9 cellular contexts compared by ENCODE assay signal in the genomic region with DNA sequence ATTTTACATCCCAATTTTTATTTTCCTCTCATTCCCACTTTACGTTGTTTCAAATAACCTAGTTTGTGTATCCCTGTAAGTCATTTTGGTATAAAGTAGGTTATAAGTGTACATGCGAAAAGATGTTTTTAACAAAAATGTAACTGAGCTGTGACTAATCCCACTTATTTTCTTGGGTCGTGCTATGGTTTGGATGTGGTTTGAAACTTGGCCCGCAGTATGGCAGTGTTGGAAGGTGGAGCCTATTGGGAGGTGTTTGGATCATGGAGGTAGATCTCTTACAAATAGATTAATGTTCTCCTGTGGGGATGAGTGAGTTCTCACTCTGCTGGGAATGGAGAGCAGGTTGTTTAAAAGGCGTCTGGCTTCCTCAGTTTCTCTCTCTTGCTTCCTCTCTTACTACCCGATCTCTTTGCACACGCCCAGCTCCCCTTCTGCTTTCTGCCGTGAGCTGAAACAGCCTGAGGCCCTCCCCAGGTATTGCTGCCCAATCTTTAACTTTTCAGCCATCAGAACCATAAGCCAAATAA. TPM values are rescaled to one million over a fixed set of nuclear protein-coding genes. Genes with fewer than 3 reads are reported as not detected.
A peak's percentile ranks its signal among the peaks of the same experiment; 100 is the strongest.
DNase-seq lines count a peak whose midpoint lies in the region; TF ChIP-seq lines count a peak whose summit lies in the region.
"Had no signal": no experiment of that assay in that cellular context is flagged by ENCODE, and none has a peak within 500 bp of the region (broad histone marks: within the 10 kb centered on the region; RNA-seq: fewer than 3 reads in every experiment).

No MANE protein-coding gene starts in this region.

- TF ChIP-seq EP300 in suprapubic skin (IDR thresholded peaks at IDR 0.05), result no peak

- TF ChIP-seq CTCF in SU-DHL-6 (IDR thresholded peaks at IDR 0.05; ENCODE audit: insufficient read depth, low read length, poor library complexity, severe bottlenecking), result no peak
- no peak for TF ChIP-seq CTCF in fibroblast of villous mesenchyme (IDR thresholded peaks at IDR 0.05; ENCODE audit: insufficient read depth, low read depth, low read length)
- no peak for TF ChIP-seq CTCF in suprapubic skin (IDR thresholded peaks at IDR 0.05)

- CTCF ChIA-PET in activated naive CD4-positive, alpha-beta T cell treated with anti-CD3 and anti-CD28 coated beads, Interleukin-2, amount 10 ng/mL, durations not matched to agents 7 days and 5 days (lab: Charles Lee), result interaction anchor here (0.9 kb wide), 1 partner anchor 270 kb away, joined by 3 read pairs; no protein-coding TSS in a partner anchor

- 75% methylated on average over 8 of the region's 8 CpGs for WGBS in suprapubic skin

- H4K20me1 ChIP-seq in SU-DHL-6 (ENCODE audit: low read depth, low read length), result no peaks in the 10 kb centered on the region; the same call in 1 of the 2 replicates

- H3K36me3 ChIP-seq in SU-DHL-6 (ENCODE audit: low read length) (peaks cover 23% of the 10 kb centered on the region), suprapubic skin (peaks cover 54% of the 10 kb centered on the region)

- H3K27me3 ChIP-seq in SU-DHL-6 (ENCODE audit: low read length) (no peaks in the 10 kb centered on the region), suprapubic skin (no peaks in the 10 kb centered on the region)

- no peak for DNase-seq in activated naive CD4-positive, alpha-beta T cell treated with anti-CD3 and anti-CD28 coated beads, Interleukin-2, amount 10 ng/mL, durations not matched to agents 7 days and 5 days
- no peak for DNase-seq in activated naive CD4-positive, alpha-beta T cell treated with anti-CD3 and anti-CD28 coated beads, Interleukin-2, amount 50 U/mL, for 16 hours
- no peak for DNase-seq in fibroblast of villous mesenchyme (ENCODE audit: low read depth)
- peak; percentile 13 to 15 for DNase-seq in suprapubic skin (ENCODE audit: low spot score in 2 of 2)
- no peak for DNase-seq in HK-2 (ENCODE audit: unreplicated experiment)
- DNase-seq in NCI-H446 (lab: John Stamatoyannopoulos, UW), result no peak
- DNase-seq in activated effector memory CD4-positive, alpha-beta T cell treated with Interleukin-2 at 50 U/mL for 16 hours, result no peak
- DNase-seq: NCI-H526 treated with DMSO at 0.1 percent for 48 hours had no signal

- no peaks in the 10 kb centered on the region for H3K27me3 Mint-ChIP-seq in activated naive CD4-positive, alpha-beta T cell treated with anti-CD3 and anti-CD28 coated beads, Interleukin-2, amount 10 ng/mL, durations not matched to agents 7 days and 5 days

- peak overlapping the region; percentile 96 for H3K9ac ChIP-seq in SU-DHL-6 (ENCODE audit: low read length)

- no peaks in the 10 kb centered on the region for H3K9me3 Mint-ChIP-seq in activated naive CD4-positive, alpha-beta T cell treated with anti-CD3 and anti-CD28 coated beads, Interleukin-2, amount 10 ng/mL, durations not matched to agents 7 days and 5 days

- H3K4me1 Mint-ChIP-seq in activated naive CD4-positive, alpha-beta T cell treated with anti-CD3 and anti-CD28 coated beads, Interleukin-2, amount 10 ng/mL, durations not matched to agents 7 days and 5 days, result peaks cover 48% of the 10 kb centered on the region

- peaks cover 54% of the 10 kb centered on the region for H3F3A ChIP-seq in SU-DHL-6 (ENCODE audit: insufficient read depth)

- peak overlapping the region; percentile 94 for H3K4me3 Mint-ChIP-seq in activated naive CD4-positive, alpha-beta T cell treated with anti-CD3 and anti-CD28 coated beads, Interleukin-2, amount 10 ng/mL, durations not matched to agents 7 days and 5 days

- H2AFZ ChIP-seq in SU-DHL-6 (ENCODE audit: low read depth, low read length, severe bottlenecking), result no peak overlapping the region

- H3K4me1 ChIP-seq in suprapubic skin, result peaks cover 26% of the 10 kb centered on the region

- H3K27ac ChIP-seq in SU-DHL-6 (ENCODE audit: low read depth, low read length) (peak overlapping the region; percentile 98), suprapubic skin (no peak overlapping the region)

- H3K27ac Mint-ChIP-seq in activated naive CD4-positive, alpha-beta T cell treated with anti-CD3 and anti-CD28 coated beads, Interleukin-2, amount 10 ng/mL, durations not matched to agents 7 days and 5 days, result peak overlapping the region; percentile 99

- H3K36me3 Mint-ChIP-seq in activated naive CD4-positive, alpha-beta T cell treated with anti-CD3 and anti-CD28 coated beads, Interleukin-2, amount 10 ng/mL, durations not matched to agents 7 days and 5 days, result peaks cover 39% of the 10 kb centered on the region

- H3K79me2 ChIP-seq in SU-DHL-6 (ENCODE audit: insufficient read depth, low read length), result peaks cover 35% of the 10 kb centered on the region

- H3K9me2 ChIP-seq in SU-DHL-6 (replicated peaks; ENCODE audit: insufficient read depth, low read length), result no peaks in the 10 kb centered on the region

- H3K4me3 ChIP-seq in SU-DHL-6 (ENCODE audit: insufficient read depth, low read length, poor library complexity, severe bottlenecking), result peak overlapping the region; percentile 63
- H3K4me3 ChIP-seq in fibroblast of villous mesenchyme (ENCODE audit: low read depth, low read length), result peak overlapping the region; percentile 71
- H3K4me3 ChIP-seq in suprapubic skin, result peak overlapping the region; percentile 58

- peak overlapping the region; percentile 62 for H3K4me2 ChIP-seq in SU-DHL-6 (ENCODE audit: low read depth, low read length, poor library complexity, severe bottlenecking)

- H3K9me3 ChIP-seq in SU-DHL-6 (ENCODE audit: insufficient read depth, low read length), result no peaks in the 10 kb centered on the region
- H3K9me3 ChIP-seq in suprapubic skin, result no peaks in the 10 kb centered on the region

- no peak for TF ChIP-seq POLR2A in suprapubic skin (IDR thresholded peaks at IDR 0.05)

RNA-seq across cellular contexts. Expression of a gene that starts 7.2 kb away (rescaled TPM):
- total RNA-seq in fibroblast of villous mesenchyme, result 673 and 687 TPM in 2 replicates
- total RNA-seq in suprapubic skin, result 1,000 to 10,000 TPM in 3 of 4 donors, 100 to 1,000 TPM in 1; 822 to 1,505 (median 1,124) TPM

RNA-seq across cellular contexts. Expression of a gene that starts 7.3 kb away (rescaled TPM):
- 4.3 and 6.4 TPM in 2 replicates for total RNA-seq in fibroblast of villous mesenchyme
- total RNA-seq in suprapubic skin, result 10 to 100 TPM in 3 of 4 donors, 1 to 10 TPM in 1; 9.9 to 20.3 (median 11.7) TPM

Comparison
In these comparisons a context has a peak if more than half of its experiments do, and no peak if none do; other contexts are left out.
1. DNase-seq: peak in suprapubic skin (2 of 2); none in activated naive CD4-positive, alpha-beta T cell treated with anti-CD3 and anti-CD28 coated beads, Interleukin-2, amount 10 ng/mL, durations not matched to agents 7 days and 5 days (single experiment), activated naive CD4-positive, alpha-beta T cell treated with anti-CD3 and anti-CD28 coated beads, Interleukin-2, amount 50 U/mL, for 16 hours (single experiment), fibroblast of villous mesenchyme (single experiment), HK-2 (single experiment), NCI-H446 (0 of 2) and activated effector memory CD4-positive, alpha-beta T cell treated with Interleukin-2 at 50 U/mL for 16 hours (single experiment).
2. Peak in every context shown above with its lines, with median percentiles within 50 percentile points of each other: H3K4me3 ChIP-seq.